18 cellular contexts compared by ENCODE assay signal in the genomic region with DNA sequence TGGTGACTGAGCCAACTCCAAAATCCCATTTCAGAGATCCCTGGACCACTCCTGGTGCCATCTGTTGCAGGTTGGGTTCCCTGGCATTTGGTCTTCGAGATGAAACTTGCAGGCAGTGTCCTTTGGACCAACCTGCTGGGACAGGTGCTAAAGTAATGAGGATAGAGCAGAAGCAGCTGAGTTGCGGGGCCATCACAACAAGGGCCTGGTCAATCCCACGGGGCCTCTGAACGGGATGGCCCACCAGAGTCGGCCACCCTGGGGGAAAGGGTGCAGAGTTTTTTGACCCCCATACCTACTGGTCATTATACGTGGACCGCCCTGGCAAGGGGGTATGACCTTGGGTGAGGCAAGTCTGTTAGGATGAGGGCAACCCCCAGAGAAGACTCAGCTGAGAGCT. TPM values are rescaled to one million over a fixed set of nuclear protein-coding genes. Genes with fewer than 3 reads are reported as not detected.
DNase-seq lines count a peak whose midpoint lies in the region; ATAC-seq and TF ChIP-seq lines count a peak whose summit lies in the region.
"Had no signal": no experiment of that assay in that cellular context is flagged by ENCODE, and none has a peak within 500 bp of the region (broad histone marks: within the 10 kb centered on the region; RNA-seq: fewer than 3 reads in every experiment).

No MANE protein-coding gene starts in this region.

- H3K27me3 ChIP-seq in upper lobe of right lung = no peaks in the 10 kb centered on the region
- H3K27me3 ChIP-seq: BLaER1 had no signal

- no peaks in the 10 kb centered on the region for H3K9me3 ChIP-seq in upper lobe of right lung
- H3K9me3 ChIP-seq: BLaER1, Caco-2 had no signal

- no peak for ATAC-seq in upper lobe of right lung
- ATAC-seq in HG03097 (IDR thresholded peaks at IDR 0.05; ENCODE audit: low FRiP score, unreplicated experiment) = no peak
- ATAC-seq: HCT116 had no signal

- TF ChIP-seq CTCF in upper lobe of right lung (IDR thresholded peaks at IDR 0.05) (no peak), GM10266 (IDR thresholded peaks at IDR 0.05; ENCODE audit: control insufficient read depth, insufficient read depth, low read depth, missing control alignments) (no peak)

- intact Hi-C loops in upper lobe of right lung (cut with DNase I) = no loop called here

- DNase-seq in activated effector memory CD4-positive, alpha-beta T cell treated with anti-CD3 and anti-CD28 coated beads, Interleukin-2, amount 50 U/mL, for 16 hours = peak; percentile 17
- DNase-seq in activated effector memory CD4-positive, alpha-beta T cell treated with Interleukin-2 at 50 U/mL for 16 hours = no peak
- DNase-seq in cerebellum (ENCODE audit: low spot score) (peak; percentile 38), mesenteric fat pad (ENCODE audit: low spot score) (peak; percentile 65), upper lobe of right lung (peak; percentile 35), activated T-cell treated with anti-CD3 and anti-CD28 coated beads for 4 hours (no peak), GM10266 (ENCODE audit: extremely low spot score) (no peak)
- DNase-seq: Caco-2; CD8-positive, alpha-beta memory T cell; DND-41; GF-D8; GM23248 had no signal

- no peaks in the 10 kb centered on the region for H3K4me1 ChIP-seq in upper lobe of right lung
- H3K4me1 ChIP-seq: BLaER1, Caco-2 had no signal

- no peak overlapping the region for H3K27ac ChIP-seq in upper lobe of right lung
- H3K27ac ChIP-seq: 22Rv1, BLaER1, GM23248, HL-60 had no signal

- H3K36me3 ChIP-seq in upper lobe of right lung = no peaks in the 10 kb centered on the region
- H3K36me3 ChIP-seq: BLaER1 had no signal

- H3K4me3 ChIP-seq in upper lobe of right lung = no peak overlapping the region
- H3K4me3 ChIP-seq: BLaER1, GM23248 had no signal

RNA-seq across cellular contexts. Expression of gene DLK1, which starts 39.3 kb away (rescaled TPM):
- total RNA-seq in cerebellum = 0.54 TPM
- not detected for total RNA-seq in mesenteric fat pad
- total RNA-seq in upper lobe of right lung = not detected
- total RNA-seq: A673; Caco-2; CD8-positive, alpha-beta memory T cell; GM23248 had no signal

RNA-seq across cellular contexts. Expression of gene MEG3, which starts 59.9 kb away (rescaled TPM):
- total RNA-seq in cerebellum = 580 TPM
- 82.2 TPM for total RNA-seq in mesenteric fat pad
- total RNA-seq in upper lobe of right lung = 15.6 TPM
- total RNA-seq: Caco-2 had no signal

Comparison
In these comparisons a context has a peak if more than half of its experiments do, and no peak if none do; other contexts are left out.
1. DNase-seq: peak in activated effector memory CD4-positive, alpha-beta T cell treated with anti-CD3 and anti-CD28 coated beads, Interleukin-2, amount 50 U/mL, for 16 hours (single experiment), cerebellum (single experiment), mesenteric fat pad (single experiment) and upper lobe of right lung (single experiment); none in activated effector memory CD4-positive, alpha-beta T cell treated with Interleukin-2 at 50 U/mL for 16 hours (single experiment), activated T-cell treated with anti-CD3 and anti-CD28 coated beads for 4 hours (single experiment) and GM10266 (single experiment).